In the genomic region with DNA sequence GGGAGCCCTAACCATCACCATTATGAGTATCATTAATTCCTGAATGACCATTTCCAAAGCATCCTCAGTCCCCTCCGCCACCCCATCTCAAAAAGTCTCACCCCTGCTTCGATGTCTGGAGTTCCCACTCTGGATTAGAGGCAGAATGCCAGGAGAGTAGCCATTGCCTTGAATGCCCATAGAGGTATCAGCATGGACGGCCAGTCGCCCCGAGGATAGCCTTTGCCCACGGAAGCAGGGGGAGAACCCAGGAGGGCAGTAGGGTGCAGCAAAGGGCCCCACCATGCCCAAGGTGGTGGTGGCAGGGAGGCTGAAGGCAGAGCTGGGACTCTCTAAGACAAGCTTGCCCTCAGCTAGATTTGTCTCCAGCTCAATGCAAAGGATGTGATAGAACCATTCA, we compare ENCODE assay signal across 18 cellular contexts.
A peak's percentile ranks its signal among the peaks of the same experiment; 100 is the strongest.
DNase-seq lines count a peak whose midpoint lies in the region; ATAC-seq and TF ChIP-seq lines count a peak whose summit lies in the region.
"Had no signal": no experiment of that assay in that cellular context is flagged by ENCODE, and none has a peak within 500 bp of the region (broad histone marks: within the 10 kb centered on the region; RNA-seq: fewer than 3 reads in every experiment).

No MANE protein-coding gene starts in this region.

- TF ChIP-seq CTCF in heart right ventricle (IDR thresholded peaks at IDR 0.05), result no peak
- TF ChIP-seq CTCF in right atrium auricular region (IDR thresholded peaks at IDR 0.05), result no peak
- TF ChIP-seq CTCF in retinal pigment epithelial cell (conservative IDR thresholded peaks at IDR 0.05; ENCODE audit: low read depth, low read length), result no peak
- TF ChIP-seq CTCF in uterus (IDR thresholded peaks at IDR 0.05), result no peak

- H3K36me3 ChIP-seq in heart right ventricle, result peaks cover 0 to 88% (median 54%) of the 10 kb centered on the region in 9 donors
- peaks cover 77% of the 10 kb centered on the region for H3K36me3 ChIP-seq in right atrium auricular region
- H3K36me3 ChIP-seq in uterus, result no peaks in the 10 kb centered on the region
- H3K36me3 ChIP-seq: WERI-Rb-1 had no signal

- no peak for TF ChIP-seq POLR2A in uterus (IDR thresholded peaks at IDR 0.05)

- DNase-seq in heart right ventricle, result no peak
- no peak for DNase-seq in cardiac septum (ENCODE audit: low spot score)
- DNase-seq in right atrium auricular region (ENCODE audit: low spot score), result no peak
- no peak for DNase-seq in retinal pigment epithelial cell (ENCODE audit: low read depth)
- no peak for DNase-seq in uterus
- DNase-seq in amygdala (lab: John Stamatoyannopoulos, UW), result no peak
- no peak for DNase-seq in NCI-H2227 treated with DMSO at 0.1 percent for 48 hours (lab: John Stamatoyannopoulos, UW)
- DNase-seq: activated CD8-positive, alpha-beta T cell treated with anti-CD3 and anti-CD28 coated beads, Interleukin-2, amount 10 ng/mL, durations not matched to agents 7 days and 5 days; CD4-positive, alpha-beta T cell; DND-41; immature natural killer cell; Karpas-422; NCI-H1105 treated with DMSO at 0.1 percent for 48 hours; NCI-H774; T-helper 1 cell; WERI-Rb-1 had no signal

- ATAC-seq in heart right ventricle (no peak), HG03108 (IDR thresholded peaks at IDR 0.05; ENCODE audit: unreplicated experiment) (no peak)
- ATAC-seq: activated CD8-positive, alpha-beta T cell treated with anti-CD3 and anti-CD28 coated beads, Interleukin-2, amount 10 ng/mL, durations not matched to agents 7 days and 5 days had no signal

- 74 to 76% methylated on average over 6 of the region's 6 CpGs for WGBS in heart right ventricle, 2 donors

- H3K9me3 ChIP-seq in heart right ventricle (peaks cover 0 to 10% (median 0%) of the 10 kb centered on the region in 11 donors), right atrium auricular region (no peaks in the 10 kb centered on the region), uterus (no peaks in the 10 kb centered on the region)

- H3K4me1 ChIP-seq in heart right ventricle (peaks cover 53 to 100% (median 96%) of the 10 kb centered on the region in 9 donors), right atrium auricular region (peaks cover 0 to 84% of the 10 kb centered on the region in 2 donors), uterus (peaks cover 14 to 41% of the 10 kb centered on the region in 2 donors)

- H3K27me3 ChIP-seq in heart right ventricle (no peaks in the 10 kb centered on the region), right atrium auricular region (no peaks in the 10 kb centered on the region), uterus (no peaks in the 10 kb centered on the region)

- H3K4me3 ChIP-seq in heart right ventricle, result no peak overlapping the region
- no peak overlapping the region for H3K4me3 ChIP-seq in right atrium auricular region
- H3K4me3 ChIP-seq in retinal pigment epithelial cell (ENCODE audit: low read length), result peak overlapping the region; percentile 46
- H3K4me3 ChIP-seq in uterus, result no peak overlapping the region
- H3K4me3 ChIP-seq: skin epidermis had no signal

- intact Hi-C loops in heart right ventricle (cut with DNase I), result no loop called here
- intact Hi-C loops in cardiac septum (cut with DNase I), result no loop called here
- intact Hi-C loops in uterus (cut with DNase I; ENCODE audit: low total_unique reads), result no loop called here

- peak overlapping the region; percentile 11 to 96 (median 77) for H3K27ac ChIP-seq in heart right ventricle
- peak overlapping the region; percentile 50 to 61 for H3K27ac ChIP-seq in right atrium auricular region
- peak overlapping the region; percentile 66 to 75 for H3K27ac ChIP-seq in uterus
- H3K27ac ChIP-seq: WERI-Rb-1 had no signal
